ENCODE assay signal across 17 cellular contexts in genomic region chr5:10330511-10331105, GRCh38. TPM values are rescaled to one million over a fixed set of nuclear protein-coding genes. Genes with fewer than 3 reads are reported as not detected.
A peak's percentile ranks its signal among the peaks of the same experiment; 100 is the strongest.
DNase-seq lines count a peak whose midpoint lies in the region; ATAC-seq, FAIRE-seq and TF ChIP-seq lines count a peak whose summit lies in the region.
"Had no signal": no experiment of that assay in that cellular context is flagged by ENCODE, and none has a peak within 500 bp of the region (broad histone marks: within the 10 kb centered on the region; RNA-seq: fewer than 3 reads in every experiment).

No MANE protein-coding gene starts in this region.

- H3K27me3 ChIP-seq in right atrium auricular region (no peaks in the 10 kb centered on the region), psoas muscle (ENCODE audit: insufficient read depth in 3 of 3, low read length in 2 of 3) (no peaks in the 10 kb centered on the region), aorta (ENCODE audit: control insufficient read depth in 1 of 2, insufficient read depth in 2 of 2, low read length in 1 of 2) (no peaks in the 10 kb centered on the region)
- H3K27me3 ChIP-seq: adrenal gland had no signal

- no peaks in the 10 kb centered on the region for H3K9me3 ChIP-seq in right atrium auricular region
- H3K9me3 ChIP-seq in psoas muscle = no peaks in the 10 kb centered on the region
- H3K9me3 ChIP-seq in aorta (ENCODE audit: control insufficient read depth, low read length) = no peaks in the 10 kb centered on the region
- H3K9me3 ChIP-seq in T-helper 17 cell (ENCODE audit: control insufficient read depth, low read length, poor library complexity, severe bottlenecking) = no peaks in the 10 kb centered on the region
- H3K9me3 ChIP-seq: adrenal gland had no signal

- H3K4me3 ChIP-seq in right atrium auricular region = no peak overlapping the region
- peak overlapping the region; percentile 4 for H3K4me3 ChIP-seq in psoas muscle
- H3K4me3 ChIP-seq in aorta (ENCODE audit: low read length in 2 of 2) = no peak overlapping the region
- H3K4me3 ChIP-seq: adrenal gland, PC-9 had no signal

- no peak overlapping the region for H3K27ac Mint-ChIP-seq in T-helper 17 cell
- H3K27ac Mint-ChIP-seq: progenitor cell of endocrine pancreas; T-helper 1 cell treated with Interleukin-12 subunit alpha and Interleukin-12 subunit beta and Interleukin-4 antibody, amounts not matched to agents 30 μg/mL and 1 μg/mL, for 36 hours had no signal

- peaks cover 0 to 47% of the 10 kb centered on the region in 2 donors for H3K4me1 ChIP-seq in right atrium auricular region
- H3K4me1 ChIP-seq in psoas muscle = peaks cover 37% of the 10 kb centered on the region
- H3K4me1 ChIP-seq in aorta (ENCODE audit: control insufficient read depth in 1 of 2, insufficient read depth in 2 of 2, low read length in 2 of 2) = peaks cover 6 to 11% of the 10 kb centered on the region in 2 donors

- 24 to 43% (median 28%) methylated on average over 8 of the region's 8 CpGs for WGBS in psoas muscle, 3 donors
- WGBS in aorta, 2 donors = 31 to 37% methylated on average over 8 of the region's 8 CpGs

- FAIRE-seq in GM12892 (lab: Jason Lieb, UNC) = no peak
- FAIRE-seq: G401.6, GM19239 had no signal

- TF ChIP-seq CTCF in right atrium auricular region (IDR thresholded peaks at IDR 0.05) (no peak), psoas muscle (IDR thresholded peaks at IDR 0.05) (no peak)

- TF ChIP-seq POLR2A in GM12892 (IDR thresholded peaks at IDR 0.05; ENCODE audit: low read depth, low read length) = no peak

- H3K27me3 Mint-ChIP-seq in T-helper 17 cell = peaks cover 48% of the 10 kb centered on the region

- H3K4me1 Mint-ChIP-seq in T-helper 17 cell = peaks cover 15% of the 10 kb centered on the region

- peaks cover 11% of the 10 kb centered on the region for H3K36me3 Mint-ChIP-seq in T-helper 17 cell (ENCODE audit: low read depth)
- H3K36me3 Mint-ChIP-seq: mesothelial cell of epicardium had no signal

- peak; percentile 20 for DNase-seq in activated CD8-positive, alpha-beta memory T cell treated with anti-CD3 and anti-CD28 coated beads, Interleukin-2, amount 50 U/mL, for 48 hours
- no peak for DNase-seq in activated CD8-positive, alpha-beta memory T cell treated with anti-CD3 and anti-CD28 coated beads, Interleukin-2, amount 50 U/mL, for 4 hours
- DNase-seq in right atrium auricular region (ENCODE audit: low spot score) = peak; percentile 57
- DNase-seq in psoas muscle = peak; percentile 34 to 68
- DNase-seq in aorta = no peak
- DNase-seq in GM12892 (ENCODE audit: insufficient read length) = no peak
- DNase-seq in T-helper 17 cell = no peak
- DNase-seq: activated T-cell treated with anti-CD3 and anti-CD28 coated beads, Interleukin-2, amount 50 U/mL, for 4 hours; PC-9 had no signal

- intact Hi-C loops in psoas muscle (cut with DNase I) = no loop called here
- intact Hi-C loops in aorta (cut with DNase I) = no loop called here

- H3K27ac ChIP-seq in right atrium auricular region = peak overlapping the region; percentile 74 to 87
- H3K27ac ChIP-seq in psoas muscle = peak overlapping the region; percentile 66
- H3K27ac ChIP-seq in aorta (ENCODE audit: low read depth in 1 of 2, low read length in 2 of 2) = peak overlapping the region; percentile 48 to 76
- H3K27ac ChIP-seq: PC-9 had no signal

- H3K36me3 ChIP-seq in right atrium auricular region = no peaks in the 10 kb centered on the region
- H3K36me3 ChIP-seq in psoas muscle (ENCODE audit: insufficient read depth in 1 of 2, low read depth in 1 of 2) = no peaks in the 10 kb centered on the region
- no peaks in the 10 kb centered on the region for H3K36me3 ChIP-seq in aorta (ENCODE audit: control insufficient read depth in 1 of 2, insufficient read depth in 2 of 2, low read length in 1 of 2)
- H3K36me3 ChIP-seq: adrenal gland had no signal

- no peak overlapping the region for H3K4me3 Mint-ChIP-seq in T-helper 17 cell
- H3K4me3 Mint-ChIP-seq: activated T-cell treated with anti-CD3 and anti-CD28 coated beads, Interleukin-2, amount 50 U/mL, for 4 hours; dendritic cell treated with granulocyte-macrophage colony-stimulating factor and Interleukin-4, amounts not matched to agents 40 ng/mL and 50 ng/mL, for 4 days; mesothelial cell of epicardium; T-helper 1 cell treated with Interleukin-12 subunit alpha and Interleukin-12 subunit beta and Interleukin-4 antibody, amounts not matched to agents 30 μg/mL and 1 μg/mL, for 36 hours had no signal

- peak; percentile 7 to 42 (median 27) for ATAC-seq in psoas muscle
- peak; percentile 31 for ATAC-seq in aorta (ENCODE audit: low FRiP score)
- ATAC-seq in T-helper 17 cell = no peak
- ATAC-seq in GM21381 (IDR thresholded peaks at IDR 0.05; ENCODE audit: unreplicated experiment) = no peak
- ATAC-seq: activated T-cell treated with anti-CD3 and anti-CD28 coated beads, Interleukin-2, amount 50 U/mL, for 4 hours had no signal

RNA-seq across cellular contexts. Expression of gene MARCHF6, which starts 22.9 kb away (rescaled TPM):
- 100 to 1,000 TPM in 1 of 2 donors, 10 to 100 TPM in 1; 89.5 to 103 TPM for total RNA-seq in right atrium auricular region
- 100 to 1,000 TPM; 160 to 250 (median 193) TPM for total RNA-seq in psoas muscle
- polyA plus RNA-seq in psoas muscle = 10 to 100 TPM; 36.6 to 88.5 (median 72.0) TPM
- 100 to 1,000 TPM; 147 to 153 TPM for total RNA-seq in aorta
- 10 to 100 TPM; 27.7 to 73.9 TPM for polyA plus RNA-seq in aorta
- polyA plus RNA-seq in GM12892 (2012; ENCODE audit: missing spikeins) = 62.0 TPM
- total RNA-seq in T-helper 17 cell = 100 to 1,000 TPM; 156 to 198 TPM

RNA-seq across cellular contexts. Expression of gene CMBL, which starts 22.9 kb away (rescaled TPM):
- total RNA-seq in right atrium auricular region = 10 to 100 TPM in 1 of 2 donors, 1 to 10 TPM in 1; 5.9 to 20.7 TPM
- total RNA-seq in psoas muscle = 100 to 1,000 TPM in 1 of 4 donors, 10 to 100 TPM in 3; 30.1 to 243 (median 61.1) TPM
- polyA plus RNA-seq in psoas muscle = 10 to 100 TPM in 2 of 3 donors, 1 to 10 TPM in 1; 9.4 to 99.4 (median 54.4) TPM
- 10 to 100 TPM in 1 of 2 donors, 1 to 10 TPM in 1; 7.5 to 20.2 TPM for total RNA-seq in aorta
- 10 to 100 TPM; 19.5 to 76.4 TPM for polyA plus RNA-seq in aorta
- 12.1 TPM for polyA plus RNA-seq in GM12892 (2012; ENCODE audit: missing spikeins)
- under 1 TPM; 0.22 to 0.39 TPM for total RNA-seq in T-helper 17 cell

Comparison
In these comparisons a context has a peak if more than half of its experiments do, and no peak if none do; other contexts are left out.
1. DNase-seq: peak in activated CD8-positive, alpha-beta memory T cell treated with anti-CD3 and anti-CD28 coated beads, Interleukin-2, amount 50 U/mL, for 48 hours (single experiment), right atrium auricular region (single experiment) and psoas muscle (2 of 2); none in activated CD8-positive, alpha-beta memory T cell treated with anti-CD3 and anti-CD28 coated beads, Interleukin-2, amount 50 U/mL, for 4 hours (single experiment), aorta (0 of 2), GM12892 (single experiment) and T-helper 17 cell (0 of 3).
2. ATAC-seq: peak in psoas muscle (4 of 4) and aorta (single experiment); none in T-helper 17 cell (single experiment) and GM21381 (single experiment).
3. RNA of gene CMBL, which starts 22.9 kb away (total RNA-seq): 30.1 to 243 TPM in psoas muscle, 5.9 to 20.7 TPM in right atrium auricular region and 7.5 to 20.2 TPM in aorta; 0.22 to 0.39 TPM in T-helper 17 cell; every median in the first group is over 4 times any median in the second.
4. Peak in every context shown above with its lines, with median percentiles within 50 percentile points of each other: H3K27ac ChIP-seq.